Comparison of ENCODE assay signal across 8 cellular contexts in the genomic region with DNA sequence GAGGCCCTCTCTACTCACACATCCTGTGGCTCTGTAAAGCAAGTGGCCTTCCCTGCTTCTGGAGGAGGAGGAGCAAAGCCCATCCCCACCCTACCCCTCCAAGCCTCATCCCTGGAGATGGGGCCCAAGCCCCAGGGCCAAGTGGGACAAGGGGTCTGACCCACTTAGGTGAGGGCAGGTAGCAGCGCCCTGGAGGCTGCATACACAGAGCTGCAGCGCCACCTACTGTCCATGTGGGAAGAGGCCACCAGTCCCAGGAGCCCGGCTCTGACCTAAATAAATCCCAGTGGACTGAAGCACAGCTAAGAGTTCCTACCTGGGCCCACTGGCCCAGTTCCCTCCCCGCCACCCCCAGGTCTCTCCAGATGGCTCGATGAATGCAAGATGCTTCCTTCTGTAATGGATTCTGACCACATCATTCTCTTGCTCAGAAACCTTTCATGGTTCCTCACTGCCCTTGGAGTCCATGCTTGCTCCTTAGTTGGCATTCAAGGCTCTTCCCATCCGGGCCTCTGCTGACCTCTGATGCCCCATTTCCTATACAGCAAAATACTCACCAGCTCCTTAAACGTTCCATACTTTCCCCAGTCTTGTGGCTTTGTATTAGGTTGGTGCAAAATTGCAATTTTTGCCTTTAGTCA.
DNase-seq lines count a peak whose midpoint lies in the region; ATAC-seq and TF ChIP-seq lines count a peak whose summit lies in the region.

No MANE protein-coding gene starts in this region.

- H3K4me1 Mint-ChIP-seq in activated naive CD4-positive, alpha-beta T cell treated with anti-CD3 and anti-CD28 coated beads for 36 hours (ENCODE audit: low read depth), result peaks cover 2% of the 10 kb centered on the region
- H3K4me1 Mint-ChIP-seq in glutamatergic neuron (ENCODE audit: low read depth, unreplicated experiment), result peaks cover 2% of the 10 kb centered on the region

- intact Hi-C loops in activated naive CD4-positive, alpha-beta T cell treated with anti-CD3 and anti-CD28 coated beads for 36 hours (cut with micrococcal nuclease), result loop anchor here (1.0 to 5.0 kb wide), 7 partner anchors 112 to 612 kb away; no protein-coding TSS in a partner anchor
- intact Hi-C loops in posterior cingulate gyrus (cut with DNase I), result loop anchor here (1.0 to 5.0 kb wide), 4 partner anchors 111 to 597 kb away; no protein-coding TSS in a partner anchor
- intact Hi-C loops in upper lobe of right lung (cut with DNase I), result loop anchor here (5.0 kb wide), 1 partner anchor 112 kb away; the partner anchor contains the start of gene WNT11

- H3K36me3 Mint-ChIP-seq in activated naive CD4-positive, alpha-beta T cell treated with anti-CD3 and anti-CD28 coated beads for 36 hours (ENCODE audit: low read depth), result no peaks in the 10 kb centered on the region
- no peaks in the 10 kb centered on the region for H3K36me3 Mint-ChIP-seq in glutamatergic neuron (ENCODE audit: unreplicated experiment)

- no peak overlapping the region for H3K4me3 Mint-ChIP-seq in activated naive CD4-positive, alpha-beta T cell treated with anti-CD3 and anti-CD28 coated beads for 36 hours
- no peak overlapping the region for H3K4me3 Mint-ChIP-seq in glutamatergic neuron (ENCODE audit: unreplicated experiment)

- H3K36me3 ChIP-seq in SK-N-MC (ENCODE audit: insufficient read depth, low read length) (no peaks in the 10 kb centered on the region), upper lobe of right lung (no peaks in the 10 kb centered on the region)

- H3K9ac ChIP-seq in SK-N-MC (ENCODE audit: insufficient read length), result no peak overlapping the region

- no peaks in the 10 kb centered on the region for H3K9me3 Mint-ChIP-seq in activated naive CD4-positive, alpha-beta T cell treated with anti-CD3 and anti-CD28 coated beads for 36 hours
- H3K9me3 Mint-ChIP-seq in glutamatergic neuron (ENCODE audit: unreplicated experiment), result peaks cover 9% of the 10 kb centered on the region

- TF ChIP-seq CTCF in glutamatergic neuron (IDR thresholded peaks at IDR 0.05; ENCODE audit: partially characterized antibody, unreplicated experiment), result peak; percentile 93
- peak; percentile 90 for TF ChIP-seq CTCF in upper lobe of right lung (IDR thresholded peaks at IDR 0.05)

- no peak overlapping the region for H3K27ac Mint-ChIP-seq in activated naive CD4-positive, alpha-beta T cell treated with anti-CD3 and anti-CD28 coated beads for 36 hours
- H3K27ac Mint-ChIP-seq in glutamatergic neuron (ENCODE audit: unreplicated experiment), result no peak overlapping the region

- no peak overlapping the region for H3K27ac ChIP-seq in SK-N-MC
- H3K27ac ChIP-seq in upper lobe of right lung, result no peak overlapping the region

- DNase-seq in AG20443 (ENCODE audit: low spot score), result peak; percentile 86
- DNase-seq in NCI-H1048 (lab: John Stamatoyannopoulos, UW), result peak; percentile 22
- DNase-seq in SK-N-MC (ENCODE audit: low read depth, low spot score), result peak; percentile 32
- DNase-seq in activated naive CD4-positive, alpha-beta T cell treated with anti-CD3 and anti-CD28 coated beads for 36 hours, result peak; percentile 89
- DNase-seq in glutamatergic neuron, result peak; percentile 84
- DNase-seq in posterior cingulate gyrus, result peak; percentile 59 to 97 (median 83)
- DNase-seq in upper lobe of right lung, result peak; percentile 91

- peaks cover 28% of the 10 kb centered on the region for H3K27me3 Mint-ChIP-seq in activated naive CD4-positive, alpha-beta T cell treated with anti-CD3 and anti-CD28 coated beads for 36 hours (ENCODE audit: low read depth)
- H3K27me3 Mint-ChIP-seq in glutamatergic neuron (ENCODE audit: unreplicated experiment), result peaks cover 20% of the 10 kb centered on the region

- CTCF ChIA-PET in activated naive CD4-positive, alpha-beta T cell treated with anti-CD3 and anti-CD28 coated beads for 36 hours (lab: Charles Lee), result interaction anchor here (0.6 to 3.5 kb wide), 16 partner anchors 15 to 1556 kb away, joined by 3 to 73 read pairs (median 4); no protein-coding TSS in a partner anchor

- no peaks in the 10 kb centered on the region for H3K4me1 ChIP-seq in upper lobe of right lung

- peaks cover 5% of the 10 kb centered on the region for H3K27me3 ChIP-seq in upper lobe of right lung

- no peak overlapping the region for H3K4me3 ChIP-seq in SK-N-MC
- H3K4me3 ChIP-seq in upper lobe of right lung, result no peak overlapping the region

- peak; percentile 49 for ATAC-seq in GM19397 (IDR thresholded peaks at IDR 0.05; ENCODE audit: unreplicated experiment)
- peak; percentile 92 for ATAC-seq in upper lobe of right lung

- H3K9me3 ChIP-seq in SK-N-MC (ENCODE audit: low read depth, low read length), result no peaks in the 10 kb centered on the region
- no peaks in the 10 kb centered on the region for H3K9me3 ChIP-seq in upper lobe of right lung

Comparison
In these comparisons a context has a peak if more than half of its experiments do, and no peak if none do; other contexts are left out.
1. DNase-seq: peak in every context shown above with its lines; median percentile 91 in upper lobe of right lung; 89 in activated naive CD4-positive, alpha-beta T cell treated with anti-CD3 and anti-CD28 coated beads for 36 hours; 86 in AG20443; 84 in glutamatergic neuron; 83 in posterior cingulate gyrus; 32 in SK-N-MC; 22 in NCI-H1048.